Comparison of ENCODE assay signal across 15 cellular contexts in the genomic region with DNA sequence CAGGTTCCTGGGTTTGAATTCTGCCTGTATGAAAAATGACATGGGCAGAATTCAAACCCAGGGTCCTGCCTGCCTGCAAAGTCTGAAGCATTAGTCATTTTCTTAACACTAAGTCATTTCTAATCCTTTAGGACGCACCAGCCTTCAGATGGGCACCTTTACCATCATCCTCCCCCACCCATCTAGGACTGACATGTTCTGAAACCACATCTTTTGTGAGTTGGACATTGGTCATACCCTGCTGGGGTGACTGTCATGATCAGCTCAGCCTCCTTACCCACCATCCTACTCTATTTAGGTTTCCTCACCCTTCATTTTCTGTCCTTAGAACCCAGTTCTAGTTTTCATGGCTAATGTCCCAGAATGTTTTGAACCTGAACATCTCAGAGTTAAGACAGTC.
"Had no signal": no experiment of that assay in that cellular context is flagged by ENCODE, and none has a peak within 500 bp of the region (broad histone marks: within the 10 kb centered on the region; RNA-seq: fewer than 3 reads in every experiment).

No MANE protein-coding gene starts in this region.

- H3K36me3 ChIP-seq: gastrocnemius medialis, thyroid gland, WERI-Rb-1 had no signal

- H3K27ac Mint-ChIP-seq: activated CD4-positive, alpha-beta T cell treated with anti-CD3 and anti-CD28 coated beads, Interleukin-2, amount 10 ng/mL, durations not matched to agents 24 days and 14 days; activated naive CD8-positive, alpha-beta T cell had no signal

- H3K4me3 Mint-ChIP-seq: activated CD4-positive, alpha-beta T cell treated with anti-CD3 and anti-CD28 coated beads, Interleukin-2, amount 10 ng/mL, durations not matched to agents 24 days and 14 days; activated naive CD8-positive, alpha-beta T cell had no signal

- DNase-seq: activated CD4-positive, alpha-beta T cell treated with anti-CD3 and anti-CD28 coated beads, Interleukin-2, amount 10 ng/mL, durations not matched to agents 24 days and 14 days; activated gamma-delta T cell; body of pancreas; central memory CD4-positive, alpha-beta T cell; gastrocnemius medialis; head of caudate nucleus; occipital lobe; posterior cingulate gyrus; stimulated activated CD4-positive, alpha-beta T cell treated with anti-CD3 and anti-CD28 coated beads, Interleukin-12 subunit alpha, Interleukin-12 subunit beta, amount 100 ng/mL, for 4 hours; stimulated activated CD4-positive, alpha-beta T cell treated with anti-CD3 and anti-CD28 coated beads, Interleukin-2, amount 100 ng/mL, for 48 hours; T-helper 2 cell; thyroid gland; WERI-Rb-1 had no signal

- H3K9me3 ChIP-seq: body of pancreas, gastrocnemius medialis, thyroid gland had no signal

- H3K4me3 ChIP-seq: body of pancreas, coronary artery, gastrocnemius medialis, thyroid gland had no signal

- H3K27ac ChIP-seq: body of pancreas, coronary artery, gastrocnemius medialis, thyroid gland, WERI-Rb-1 had no signal

- H3K27me3 ChIP-seq: body of pancreas, gastrocnemius medialis, thyroid gland had no signal
